18 cellular contexts compared by ENCODE assay signal in genomic region chr4:24853142-24853541, GRCh38. TPM values are rescaled to one million over a fixed set of nuclear protein-coding genes. Genes with fewer than 3 reads are reported as not detected.
DNase-seq lines count a peak whose midpoint lies in the region; ATAC-seq, FAIRE-seq and TF ChIP-seq lines count a peak whose summit lies in the region.
"Had no signal": no experiment of that assay in that cellular context is flagged by ENCODE, and none has a peak within 500 bp of the region (broad histone marks: within the 10 kb centered on the region; RNA-seq: fewer than 3 reads in every experiment).

No MANE protein-coding gene starts in this region.

- H3K4me1 Mint-ChIP-seq in astrocyte (ENCODE audit: low read depth, unreplicated experiment) = peaks cover 54% of the 10 kb centered on the region

- H2AFZ ChIP-seq in astrocyte (ENCODE audit: low read depth, low read length) = no peak overlapping the region

- H3K27ac ChIP-seq in astrocyte (ENCODE audit: low read depth, low read length) = no peak overlapping the region
- peak overlapping the region; percentile 57 to 82 for H3K27ac ChIP-seq in thoracic aorta
- H3K27ac ChIP-seq: gastrocnemius medialis, skin epidermis, WERI-Rb-1 had no signal

- no peak overlapping the region for H3K9ac ChIP-seq in astrocyte (ENCODE audit: low read length)

- H3K79me2 ChIP-seq in astrocyte (ENCODE audit: insufficient read depth, low read length) = no peaks in the 10 kb centered on the region

- no peaks in the 10 kb centered on the region for H4K20me1 ChIP-seq in astrocyte (ENCODE audit: insufficient read depth, low read length)

- peaks cover 53% of the 10 kb centered on the region for H3K4me1 ChIP-seq in astrocyte (ENCODE audit: insufficient read depth, low read length)
- peaks cover 49 to 90% of the 10 kb centered on the region in 2 donors for H3K4me1 ChIP-seq in thoracic aorta (ENCODE audit: control insufficient read depth in 1 of 2, low read depth in 2 of 2)

- H3K4me3 ChIP-seq in astrocyte (ENCODE audit: insufficient read depth, low read depth, low read length) = no peak overlapping the region
- H3K4me3 ChIP-seq in fibroblast of villous mesenchyme (ENCODE audit: low read depth, low read length) = no peak overlapping the region
- no peak overlapping the region for H3K4me3 ChIP-seq in thoracic aorta
- H3K4me3 ChIP-seq: gastrocnemius medialis, mucosa of descending colon, skin epidermis had no signal

- H3K4me2 ChIP-seq in astrocyte (ENCODE audit: low read length) = peak overlapping the region; percentile 5

- TF ChIP-seq CTCF in astrocyte (IDR thresholded peaks at IDR 0.05; ENCODE audit: insufficient read depth, low read depth, low read length) = no peak
- TF ChIP-seq CTCF in fibroblast of villous mesenchyme (IDR thresholded peaks at IDR 0.05; ENCODE audit: insufficient read depth, low read depth, low read length) = no peak
- no peak for TF ChIP-seq CTCF in thoracic aorta (IDR thresholded peaks at IDR 0.05)

- peaks cover 2% of the 10 kb centered on the region for H3K9me3 Mint-ChIP-seq in astrocyte (ENCODE audit: unreplicated experiment)
- H3K9me3 Mint-ChIP-seq: activated CD4-positive, alpha-beta memory T cell treated with anti-CD3 and anti-CD28 coated beads for 36 hours; activated T-cell treated with anti-CD3 and anti-CD28 coated beads, Interleukin-2, amount 50 U/mL, for 72 hours had no signal

- H3K27me3 Mint-ChIP-seq in astrocyte (ENCODE audit: low read depth, unreplicated experiment) = no peaks in the 10 kb centered on the region

- H3K36me3 ChIP-seq in astrocyte (ENCODE audit: insufficient read depth, low read length) (no peaks in the 10 kb centered on the region), thoracic aorta (no peaks in the 10 kb centered on the region)
- H3K36me3 ChIP-seq: gastrocnemius medialis, WERI-Rb-1 had no signal

- DNase-seq in M059J (ENCODE audit: low read depth) (peak; percentile 75), astrocyte (ENCODE audit: low read depth) (peak; percentile 83), fibroblast of villous mesenchyme (ENCODE audit: low read depth) (peak; percentile 13), thoracic aorta (ENCODE audit: low spot score) (no peak), left lobe of liver (ENCODE audit: low spot score) (no peak), NCI-H1694 treated with DMSO at 0.1 percent for 48 hours (lab: John Stamatoyannopoulos, UW) (no peak)
- DNase-seq: activated CD4-positive, alpha-beta memory T cell treated with anti-CD3 and anti-CD28 coated beads for 36 hours; activated T-cell treated with anti-CD3 and anti-CD28 coated beads, Interleukin-2, amount 50 U/mL, for 72 hours; gastrocnemius medialis; KG1; left colon; mucosa of descending colon; NCI-H1417 treated with DMSO at 0.1 percent for 48 hours; NCI-H226; T-helper 1 cell; WERI-Rb-1 had no signal

- H3K27ac Mint-ChIP-seq in astrocyte (ENCODE audit: unreplicated experiment) = no peak overlapping the region
- H3K27ac Mint-ChIP-seq: activated CD4-positive, alpha-beta memory T cell treated with anti-CD3 and anti-CD28 coated beads for 36 hours; activated T-cell treated with anti-CD3 and anti-CD28 coated beads, Interleukin-2, amount 50 U/mL, for 72 hours had no signal

- peaks cover 3% of the 10 kb centered on the region for H3K36me3 Mint-ChIP-seq in astrocyte (ENCODE audit: low read depth, unreplicated experiment)
- H3K36me3 Mint-ChIP-seq: activated CD4-positive, alpha-beta memory T cell treated with anti-CD3 and anti-CD28 coated beads for 36 hours had no signal

- no peaks in the 10 kb centered on the region for H3K27me3 ChIP-seq in astrocyte (ENCODE audit: insufficient read depth, low read length)
- H3K27me3 ChIP-seq in thoracic aorta (replicated peaks; ENCODE audit: insufficient read depth) = no peaks in the 10 kb centered on the region
- H3K27me3 ChIP-seq: gastrocnemius medialis had no signal

- H3K4me3 Mint-ChIP-seq in astrocyte (ENCODE audit: unreplicated experiment) = no peak overlapping the region
- H3K4me3 Mint-ChIP-seq: activated CD4-positive, alpha-beta memory T cell treated with anti-CD3 and anti-CD28 coated beads for 36 hours; activated T-cell treated with anti-CD3 and anti-CD28 coated beads, Interleukin-2, amount 50 U/mL, for 72 hours had no signal

- no peak for ATAC-seq in thoracic aorta (ENCODE audit: insufficient number of reproducible peaks, low FRiP score, low read depth)
- no peak for ATAC-seq in left lobe of liver
- no peak for ATAC-seq in GM21360 (IDR thresholded peaks at IDR 0.05; ENCODE audit: unreplicated experiment)
- ATAC-seq: activated T-cell treated with anti-CD3 and anti-CD28 coated beads, Interleukin-2, amount 50 U/mL, for 72 hours; gastrocnemius medialis; left colon; mucosa of descending colon had no signal

- no peak for FAIRE-seq in astrocyte (lab: Jason Lieb, UNC)

- H3K9me3 ChIP-seq in astrocyte (ENCODE audit: insufficient read depth, low read depth, low read length) (no peaks in the 10 kb centered on the region), thoracic aorta (no peaks in the 10 kb centered on the region)
- H3K9me3 ChIP-seq: gastrocnemius medialis, mucosa of descending colon had no signal

RNA-seq across cellular contexts. Expression of gene SOD3, which starts 57.8 kb away (rescaled TPM):
- 14.6 and 22.7 TPM in 2 replicates for total RNA-seq in M059J (2014; rRNA removed; shearing (Covaris generic))
- total RNA-seq in astrocyte = 8.6 and 12.0 TPM in 2 replicates
- 14.2 and 21.9 TPM in 2 replicates for total RNA-seq in fibroblast of villous mesenchyme
- 100 to 1,000 TPM; 549 to 743 TPM for total RNA-seq in thoracic aorta
- 2.9 TPM for total RNA-seq in left lobe of liver
- total RNA-seq: activated CD4-positive, alpha-beta memory T cell treated with anti-CD3 and anti-CD28 coated beads for 36 hours; activated T-cell treated with anti-CD3 and anti-CD28 coated beads, Interleukin-2, amount 50 U/mL, for 72 hours had no signal

RNA-seq across cellular contexts. Expression of gene CCDC149, which starts 59.7 kb away (rescaled TPM):
- total RNA-seq in M059J (2014; rRNA removed; shearing (Covaris generic)) = 5.1 and 8.3 TPM in 2 replicates
- 10.2 and 13.8 TPM in 2 replicates for total RNA-seq in astrocyte
- 6.1 and 8.6 TPM in 2 replicates for total RNA-seq in fibroblast of villous mesenchyme
- 10 to 100 TPM; 11.8 to 30.1 TPM for total RNA-seq in thoracic aorta
- total RNA-seq in left lobe of liver = 5.5 TPM
- total RNA-seq: activated CD4-positive, alpha-beta memory T cell treated with anti-CD3 and anti-CD28 coated beads for 36 hours had no signal

Comparison
In these comparisons a context has a peak if more than half of its experiments do, and no peak if none do; other contexts are left out.
1. DNase-seq: peak in M059J (single experiment), astrocyte (single experiment) and fibroblast of villous mesenchyme (single experiment); none in thoracic aorta (single experiment), left lobe of liver (single experiment) and NCI-H1694 treated with DMSO at 0.1 percent for 48 hours (single experiment).
2. RNA of gene SOD3, which starts 57.8 kb away (total RNA-seq): 549 to 743 TPM in thoracic aorta; 14.6 to 22.7 TPM in M059J, 14.2 to 21.9 TPM in fibroblast of villous mesenchyme, 8.6 to 12.0 TPM in astrocyte and 2.9 TPM in left lobe of liver (single experiment); every median in the first group is over 10 times any median in the second.